3 cellular contexts compared by ENCODE assay signal in the genomic region with DNA sequence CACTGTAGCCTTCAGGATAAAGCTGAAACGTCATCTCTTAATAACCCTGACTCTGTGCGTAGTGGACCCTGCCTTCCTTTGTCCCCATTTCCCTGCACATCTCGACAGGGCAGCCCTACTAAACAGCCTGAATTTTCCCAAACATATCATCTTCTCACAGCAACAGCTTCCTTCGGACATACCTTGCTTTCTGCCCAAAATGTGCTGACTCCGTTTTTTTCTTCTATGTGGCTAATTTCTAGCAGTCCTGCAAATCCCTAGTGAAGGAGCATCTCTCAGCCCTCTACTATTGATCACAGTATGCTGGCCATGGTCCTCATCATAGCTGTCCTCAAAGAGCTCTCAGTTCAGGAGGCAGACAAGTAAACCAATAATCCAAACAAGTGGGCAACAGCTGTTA.
TF ChIP-seq lines count a peak whose summit lies in the region.

No MANE protein-coding gene starts in this region.

TF ChIP-seq in A549, 52 proteins besides CTCF, POLR2A, EP300 and RAD21:
- TF ChIP-seq ZSCAN20 (CRISPR knock-in tag; IDR thresholded peaks at IDR 0.05), result no peak
- TF ChIP-seq, protein P1, sequence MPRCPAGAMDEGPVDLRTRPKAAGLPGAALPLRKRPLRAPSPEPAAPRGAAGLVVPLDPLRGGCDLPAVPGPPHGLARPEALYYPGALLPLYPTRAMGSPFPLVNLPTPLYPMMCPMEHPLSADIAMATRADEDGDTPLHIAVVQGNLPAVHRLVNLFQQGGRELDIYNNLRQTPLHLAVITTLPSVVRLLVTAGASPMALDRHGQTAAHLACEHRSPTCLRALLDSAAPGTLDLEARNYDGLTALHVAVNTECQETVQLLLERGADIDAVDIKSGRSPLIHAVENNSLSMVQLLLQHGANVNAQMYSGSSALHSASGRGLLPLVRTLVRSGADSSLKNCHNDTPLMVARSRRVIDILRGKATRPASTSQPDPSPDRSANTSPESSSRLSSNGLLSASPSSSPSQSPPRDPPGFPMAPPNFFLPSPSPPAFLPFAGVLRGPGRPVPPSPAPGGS (IDR thresholded peaks at IDR 0.05), result no peak
- TF ChIP-seq RNF2 (IDR thresholded peaks at IDR 0.05; ENCODE audit: borderline replicate concordance, low read depth), result no peak
- TF ChIP-seq MAFK (IDR thresholded peaks at IDR 0.05; ENCODE audit: partially characterized antibody), result peak; percentile 92
- no peak for TF ChIP-seq SMC3 (IDR thresholded peaks at IDR 0.05)
- TF ChIP-seq RFX5 (IDR thresholded peaks at IDR 0.05), result no peak
- TF ChIP-seq, protein P2, sequence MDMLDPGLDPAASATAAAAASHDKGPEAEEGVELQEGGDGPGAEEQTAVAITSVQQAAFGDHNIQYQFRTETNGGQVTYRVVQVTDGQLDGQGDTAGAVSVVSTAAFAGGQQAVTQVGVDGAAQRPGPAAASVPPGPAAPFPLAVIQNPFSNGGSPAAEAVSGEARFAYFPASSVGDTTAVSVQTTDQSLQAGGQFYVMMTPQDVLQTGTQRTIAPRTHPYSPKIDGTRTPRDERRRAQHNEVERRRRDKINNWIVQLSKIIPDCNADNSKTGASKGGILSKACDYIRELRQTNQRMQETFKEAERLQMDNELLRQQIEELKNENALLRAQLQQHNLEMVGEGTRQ (IDR thresholded peaks at IDR 0.05), result no peak

TF ChIP-seq in GM23338, 12 proteins besides CTCF, POLR2A, EP300 and RAD21 (continues in another document):
- TF ChIP-seq EZH2phosphoT487 (IDR thresholded peaks at IDR 0.05; ENCODE audit: unreplicated experiment) (no peak), NANOG (IDR thresholded peaks at IDR 0.05; ENCODE audit: borderline replicate concordance) (no peak), ZNF331 (CRISPR knock-in tag; IDR thresholded peaks at IDR 0.05; ENCODE audit: low read depth) (no peak), STAT1 (IDR thresholded peaks at IDR 0.05; ENCODE audit: unreplicated experiment) (no peak), CREB1 (CRISPR knock-in tag; IDR thresholded peaks at IDR 0.05; ENCODE audit: low read depth) (no peak), JUNB (IDR thresholded peaks at IDR 0.05; ENCODE audit: unreplicated experiment) (no peak), POLR2AphosphoS5 (IDR thresholded peaks at IDR 0.05; ENCODE audit: low read depth) (no peak), EZH2 (IDR thresholded peaks at IDR 0.05; ENCODE audit: low read depth, unreplicated experiment) (no peak), ZNF114 (CRISPR knock-in tag; IDR thresholded peaks at IDR 0.05) (no peak)
- TF ChIP-seq, protein P3, sequence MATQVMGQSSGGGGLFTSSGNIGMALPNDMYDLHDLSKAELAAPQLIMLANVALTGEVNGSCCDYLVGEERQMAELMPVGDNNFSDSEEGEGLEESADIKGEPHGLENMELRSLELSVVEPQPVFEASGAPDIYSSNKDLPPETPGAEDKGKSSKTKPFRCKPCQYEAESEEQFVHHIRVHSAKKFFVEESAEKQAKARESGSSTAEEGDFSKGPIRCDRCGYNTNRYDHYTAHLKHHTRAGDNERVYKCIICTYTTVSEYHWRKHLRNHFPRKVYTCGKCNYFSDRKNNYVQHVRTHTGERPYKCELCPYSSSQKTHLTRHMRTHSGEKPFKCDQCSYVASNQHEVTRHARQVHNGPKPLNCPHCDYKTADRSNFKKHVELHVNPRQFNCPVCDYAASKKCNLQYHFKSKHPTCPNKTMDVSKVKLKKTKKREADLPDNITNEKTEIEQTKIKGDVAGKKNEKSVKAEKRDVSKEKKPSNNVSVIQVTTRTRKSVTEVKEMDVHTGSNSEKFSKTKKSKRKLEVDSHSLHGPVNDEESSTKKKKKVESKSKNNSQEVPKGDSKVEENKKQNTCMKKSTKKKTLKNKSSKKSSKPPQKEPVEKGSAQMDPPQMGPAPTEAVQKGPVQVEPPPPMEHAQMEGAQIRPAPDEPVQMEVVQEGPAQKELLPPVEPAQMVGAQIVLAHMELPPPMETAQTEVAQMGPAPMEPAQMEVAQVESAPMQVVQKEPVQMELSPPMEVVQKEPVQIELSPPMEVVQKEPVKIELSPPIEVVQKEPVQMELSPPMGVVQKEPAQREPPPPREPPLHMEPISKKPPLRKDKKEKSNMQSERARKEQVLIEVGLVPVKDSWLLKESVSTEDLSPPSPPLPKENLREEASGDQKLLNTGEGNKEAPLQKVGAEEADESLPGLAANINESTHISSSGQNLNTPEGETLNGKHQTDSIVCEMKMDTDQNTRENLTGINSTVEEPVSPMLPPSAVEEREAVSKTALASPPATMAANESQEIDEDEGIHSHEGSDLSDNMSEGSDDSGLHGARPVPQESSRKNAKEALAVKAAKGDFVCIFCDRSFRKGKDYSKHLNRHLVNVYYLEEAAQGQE (IDR thresholded peaks at IDR 0.05; ENCODE audit: unreplicated experiment), result no peak
- TF ChIP-seq, protein P4, sequence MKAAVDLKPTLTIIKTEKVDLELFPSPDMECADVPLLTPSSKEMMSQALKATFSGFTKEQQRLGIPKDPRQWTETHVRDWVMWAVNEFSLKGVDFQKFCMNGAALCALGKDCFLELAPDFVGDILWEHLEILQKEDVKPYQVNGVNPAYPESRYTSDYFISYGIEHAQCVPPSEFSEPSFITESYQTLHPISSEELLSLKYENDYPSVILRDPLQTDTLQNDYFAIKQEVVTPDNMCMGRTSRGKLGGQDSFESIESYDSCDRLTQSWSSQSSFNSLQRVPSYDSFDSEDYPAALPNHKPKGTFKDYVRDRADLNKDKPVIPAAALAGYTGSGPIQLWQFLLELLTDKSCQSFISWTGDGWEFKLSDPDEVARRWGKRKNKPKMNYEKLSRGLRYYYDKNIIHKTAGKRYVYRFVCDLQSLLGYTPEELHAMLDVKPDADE (IDR thresholded peaks at IDR 0.05), result no peak

TF ChIP-seq in IMR-90, 13 proteins besides CTCF, POLR2A, EP300 and RAD21:
- TF ChIP-seq BHLHE40 (IDR thresholded peaks at IDR 0.05; ENCODE audit: low read depth, low read length) (no peak), FOS (IDR thresholded peaks at IDR 0.05; ENCODE audit: low read depth, low read length) (no peak), CHD1 (IDR thresholded peaks at IDR 0.05; ENCODE audit: low read depth, low read length) (no peak), RCOR1 (IDR thresholded peaks at IDR 0.05; ENCODE audit: insufficient replicate concordance, low read length) (no peak), MAFK (IDR thresholded peaks at IDR 0.05; ENCODE audit: low read depth, low read length) (peak; percentile 71)
